15 cellular contexts compared by ENCODE assay signal in genomic region chr16:2015117-2015946, GRCh38. TPM values are rescaled to one million over a fixed set of nuclear protein-coding genes. Genes with fewer than 3 reads are reported as not detected.
DNase-seq lines count a peak whose midpoint lies in the region; ATAC-seq and TF ChIP-seq lines count a peak whose summit lies in the region.
"Had no signal": no experiment of that assay in that cellular context is flagged by ENCODE, and none has a peak within 500 bp of the region (broad histone marks: within the 10 kb centered on the region; RNA-seq: fewer than 3 reads in every experiment).

No MANE protein-coding gene starts in this region.

- intact Hi-C loops in Caco-2 (cut with micrococcal nuclease; ENCODE audit: unreplicated experiment): no loop called here

- H3K36me3 ChIP-seq in Caco-2 (ENCODE audit: control insufficient read depth, insufficient read depth, low read length) (no peaks in the 10 kb centered on the region), MG63 (no peaks in the 10 kb centered on the region), mucosa of rectum (ENCODE audit: control insufficient read depth in 2 of 2, insufficient read depth in 2 of 2, low read length in 2 of 2) (no peaks in the 10 kb centered on the region)
- H3K36me3 ChIP-seq: gastroesophageal sphincter had no signal

- no TSS peak for BruUV-seq in Caco-2 (replicated peaks; lab: Mats Ljungman, UMichigan)

- H3K27me3 ChIP-seq in Caco-2 (replicated peaks; ENCODE audit: control insufficient read depth, insufficient read depth, low read length): no peaks in the 10 kb centered on the region
- H3K27me3 ChIP-seq in MG63: no peaks in the 10 kb centered on the region
- peaks cover 13 to 15% of the 10 kb centered on the region in 2 donors for H3K27me3 ChIP-seq in mucosa of rectum (ENCODE audit: control insufficient read depth in 2 of 2, insufficient read depth in 2 of 2, low read length in 2 of 2)

- H3K4me1 Mint-ChIP-seq in Caco-2 (ENCODE audit: low read depth, unreplicated experiment): no peaks in the 10 kb centered on the region

- H3K27me3 Mint-ChIP-seq in Caco-2 (ENCODE audit: insufficient read depth, unreplicated experiment): no peaks in the 10 kb centered on the region

- CTCF ChIA-PET in Caco-2 (lab: Charles Lee): interaction anchor here (1.2 kb wide), 1 partner anchor 140 kb away, joined by 3 read pairs; the partner anchor contains the start of gene TRAF7

- H3K27ac ChIP-seq in mucosa of rectum (ENCODE audit: low read depth in 2 of 2, low read length in 2 of 2): peak overlapping the region; percentile 92 to 95
- H3K27ac ChIP-seq: gastroesophageal sphincter had no signal

- no peaks in the 10 kb centered on the region for H3K36me3 Mint-ChIP-seq in Caco-2 (ENCODE audit: insufficient read depth, unreplicated experiment)
- H3K36me3 Mint-ChIP-seq: CD8-positive, alpha-beta memory T cell had no signal

- H3K4me3 Mint-ChIP-seq in Caco-2 (ENCODE audit: unreplicated experiment): no peak overlapping the region
- H3K4me3 Mint-ChIP-seq: CD8-positive, alpha-beta memory T cell had no signal

- no peak overlapping the region for H3K4me3 ChIP-seq in Caco-2 (ENCODE audit: low read depth, low read length)
- H3K4me3 ChIP-seq in MG63: no peak overlapping the region; the same call in 1 of the 2 replicates
- no peak overlapping the region for H3K4me3 ChIP-seq in mucosa of rectum (ENCODE audit: low read length in 2 of 2)
- H3K4me3 ChIP-seq: gastroesophageal sphincter had no signal

- peak overlapping the region; percentile 72 to 82 for H3K9ac ChIP-seq in mucosa of rectum (ENCODE audit: low read depth in 1 of 2, low read length in 2 of 2)

- H3K9me3 ChIP-seq in Caco-2: no peaks in the 10 kb centered on the region
- no peaks in the 10 kb centered on the region for H3K9me3 ChIP-seq in MG63
- H3K9me3 ChIP-seq in mucosa of rectum (ENCODE audit: control insufficient read depth in 2 of 2, low read length in 2 of 2): no peaks in the 10 kb centered on the region
- H3K9me3 ChIP-seq: gastroesophageal sphincter had no signal

- POLR2A ChIA-PET in Caco-2 (lab: Charles Lee): interaction anchor here (0.5 kb wide), 1 partner anchor 398 kb away, joined by 6 read pairs; no protein-coding TSS in a partner anchor

- peak overlapping the region; percentile 48 for H3K27ac Mint-ChIP-seq in Caco-2 (ENCODE audit: unreplicated experiment)
- H3K27ac Mint-ChIP-seq: CD8-positive, alpha-beta memory T cell; progenitor cell of endocrine pancreas had no signal

- peak; percentile 74 to 81 for DNase-seq in Caco-2
- DNase-seq in MG63: peak; percentile 95
- DNase-seq in amniotic epithelial cell (ENCODE audit: low read depth): peak; percentile 55
- no peak for DNase-seq in activated T-cell treated with anti-CD3 and anti-CD28 coated beads, Interleukin-2, amount 50 U/mL, for 48 hours
- no peak for DNase-seq in stimulated activated CD4-positive, alpha-beta T cell treated with anti-CD3 and anti-CD28 coated beads, Interleukin-4, amount 100 ng/mL, for 24 hours
- no peak for DNase-seq in inferior parietal cortex (ENCODE audit: extremely low spot score)
- DNase-seq: CD8-positive, alpha-beta memory T cell; central memory CD4-positive, alpha-beta T cell; NCI-H1694 treated with DMSO at 0.1 percent for 48 hours; stimulated activated CD4-positive, alpha-beta T cell treated with anti-CD3 and anti-CD28 coated beads, Interleukin-4, amount 100 ng/mL, for 4 hours; substantia nigra had no signal

- H3K9me3 Mint-ChIP-seq in Caco-2 (ENCODE audit: unreplicated experiment): no peaks in the 10 kb centered on the region
- H3K9me3 Mint-ChIP-seq: CD8-positive, alpha-beta memory T cell had no signal

- H3K4me1 ChIP-seq in Caco-2 (peaks cover 11% of the 10 kb centered on the region), mucosa of rectum (ENCODE audit: control insufficient read depth in 2 of 2, insufficient read depth in 2 of 2, low read length in 2 of 2) (peaks cover 11 to 15% of the 10 kb centered on the region in 2 donors)

- ATAC-seq in GM18519 (IDR thresholded peaks at IDR 0.05; ENCODE audit: low FRiP score, unreplicated experiment): no peak
- ATAC-seq: gastroesophageal sphincter had no signal

- no peak for TF ChIP-seq CTCF in Caco-2 (IDR thresholded peaks at IDR 0.05; ENCODE audit: insufficient read depth in 1 of 2, low read depth in 1 of 2, low read length in 1 of 2, severe bottlenecking in 1 of 2, unreplicated experiment in 1 of 2)

RNA-seq across cellular contexts. Expression of gene NPW, which starts 4.3 kb away (rescaled TPM):
- 6.1 and 8.8 TPM in 2 replicates for total RNA-seq in Caco-2 (2022)
- not detected in 2 replicates for total RNA-seq in MG63 (2014; rRNA removed; shearing (Covaris generic); ENCODE audit: low replicate concordance)
- total RNA-seq: gastroesophageal sphincter had no signal

RNA-seq across cellular contexts. Expression of gene ZNF598, which starts 5.7 kb away (rescaled TPM):
- total RNA-seq in Caco-2 (2022): 43.7 and 50.4 TPM in 2 replicates
- 75.0 and 86.5 TPM in 2 replicates for total RNA-seq in MG63 (2014; rRNA removed; shearing (Covaris generic); ENCODE audit: low replicate concordance)

RNA-seq across cellular contexts. Expression of gene NHERF2, which starts 11.4 kb away (rescaled TPM):
- 21.8 and 26.6 TPM in 2 replicates for total RNA-seq in Caco-2 (2022)
- 15.9 and 19.0 TPM in 2 replicates for total RNA-seq in MG63 (2014; rRNA removed; shearing (Covaris generic); ENCODE audit: low replicate concordance)

RNA-seq across cellular contexts. Expression of gene SYNGR3, which starts 25.6 kb away (rescaled TPM):
- 2.9 and 3.3 TPM in 2 replicates for total RNA-seq in Caco-2 (2022)
- total RNA-seq in MG63 (2014; rRNA removed; shearing (Covaris generic); ENCODE audit: low replicate concordance): 0.07 TPM in 1 of 2 replicates, not detected in the other

RNA-seq across cellular contexts. Expression of gene GFER, which starts 31.3 kb away (rescaled TPM):
- total RNA-seq in Caco-2 (2022): 57.3 and 57.4 TPM in 2 replicates
- total RNA-seq in MG63 (2014; rRNA removed; shearing (Covaris generic); ENCODE audit: low replicate concordance): 39.9 and 64.5 TPM in 2 replicates

Comparison
In these comparisons a context has a peak if more than half of its experiments do, and no peak if none do; other contexts are left out.
1. DNase-seq: peak in Caco-2 (2 of 2), MG63 (single experiment) and amniotic epithelial cell (single experiment); none in activated T-cell treated with anti-CD3 and anti-CD28 coated beads, Interleukin-2, amount 50 U/mL, for 48 hours (0 of 2), stimulated activated CD4-positive, alpha-beta T cell treated with anti-CD3 and anti-CD28 coated beads, Interleukin-4, amount 100 ng/mL, for 24 hours (single experiment) and inferior parietal cortex (single experiment).